ENCODE assay signal across 10 cellular contexts in genomic region chr22:42500836-42501179, GRCh38. TPM values are rescaled to one million over a fixed set of nuclear protein-coding genes. Genes with fewer than 3 reads are reported as not detected.
DNase-seq lines count a peak whose midpoint lies in the region; FAIRE-seq and TF ChIP-seq lines count a peak whose summit lies in the region.
"Had no signal": no experiment of that assay in that cellular context is flagged by ENCODE, and none has a peak within 500 bp of the region (broad histone marks: within the 10 kb centered on the region; RNA-seq: fewer than 3 reads in every experiment).

No MANE protein-coding gene starts in this region.

- H3K4me1 ChIP-seq in H9 (ENCODE audit: insufficient read depth, low read length) (no peaks in the 10 kb centered on the region), astrocyte (ENCODE audit: insufficient read depth, low read length) (no peaks in the 10 kb centered on the region), stomach smooth muscle (ENCODE audit: control insufficient read depth, insufficient read depth, low read length) (peaks cover 4% of the 10 kb centered on the region)

- H2BK120ac ChIP-seq in H9 (ENCODE audit: low read depth, low read length, poor library complexity, severe bottlenecking): no peak overlapping the region

- no peak overlapping the region for H3K23ac ChIP-seq in H9 (ENCODE audit: insufficient read length, low read depth, low read length)

- H3K27me3 Mint-ChIP-seq in H9 (ENCODE audit: low read depth) (peaks cover 3% of the 10 kb centered on the region; the same call in 1 of the 2 replicates), astrocyte (ENCODE audit: low read depth, unreplicated experiment) (peaks cover 4% of the 10 kb centered on the region), immature natural killer cell (ENCODE audit: low read depth in 3 of 3) (peaks cover 0 to 3% (median 0%) of the 10 kb centered on the region in 3 donors)

- no peak overlapping the region for H2BK5ac ChIP-seq in H9 (ENCODE audit: insufficient read length, low read length)

- no peak overlapping the region for H2BK15ac ChIP-seq in H9 (ENCODE audit: low read depth, low read length)

- no peak overlapping the region for H4K5ac ChIP-seq in H9 (ENCODE audit: insufficient read length, low read depth, low read length)

- no peaks in the 10 kb centered on the region for H3K79me1 ChIP-seq in H9 (ENCODE audit: insufficient read depth, low read depth, low read length, poor library complexity, severe bottlenecking)

- no peak for FAIRE-seq in astrocyte (lab: Jason Lieb, UNC)

- H3K36me3 ChIP-seq in astrocyte (ENCODE audit: insufficient read depth, low read length) (no peaks in the 10 kb centered on the region), stomach smooth muscle (ENCODE audit: control insufficient read depth in 2 of 2, insufficient read depth in 2 of 2, low read length in 2 of 2) (no peaks in the 10 kb centered on the region)
- H3K36me3 ChIP-seq: left lung had no signal

- DNase-seq in H9 (no peak), astrocyte (ENCODE audit: low read depth) (no peak), immature natural killer cell (no peak), SHP77 treated with DMSO at 0.1 percent for 48 hours (lab: John Stamatoyannopoulos, UW) (no peak), HCEC 1CT (no peak), NCI-H2081 (lab: John Stamatoyannopoulos, UW) (no peak)
- DNase-seq in stimulated activated CD4-positive, alpha-beta T cell treated with anti-CD3 and anti-CD28 coated beads, Interleukin-4, amount 100 ng/mL, for 4 hours: no peak
- DNase-seq: NCI-H524 had no signal

- H3K56ac ChIP-seq in H9 (ENCODE audit: insufficient read length, low read depth, low read length): no peak overlapping the region

- H3K9ac ChIP-seq in H9 (ENCODE audit: extremely low read depth, insufficient read length, low read length) (no peak overlapping the region), astrocyte (ENCODE audit: low read length) (no peak overlapping the region), stomach smooth muscle (ENCODE audit: low read length in 2 of 2) (no peak overlapping the region)

- H4K20me1 ChIP-seq in H9 (ENCODE audit: control insufficient read depth, insufficient read depth, insufficient read length): no peaks in the 10 kb centered on the region
- H4K20me1 ChIP-seq in astrocyte (ENCODE audit: insufficient read depth, low read length): no peaks in the 10 kb centered on the region

- H3K27ac ChIP-seq in H9 (ENCODE audit: insufficient read length, low read depth, low read length) (no peak overlapping the region), astrocyte (ENCODE audit: low read depth, low read length) (no peak overlapping the region), stomach smooth muscle (ENCODE audit: low read length) (no peak overlapping the region)
- H3K27ac ChIP-seq: left lung had no signal

- peaks cover 4% of the 10 kb centered on the region for H3K23me2 ChIP-seq in H9 (ENCODE audit: insufficient read length, low read depth, low read length, poor library complexity, severe bottlenecking)

- H3K4me3 Mint-ChIP-seq in H9 (no peak overlapping the region), astrocyte (ENCODE audit: unreplicated experiment) (no peak overlapping the region), immature natural killer cell (peak overlapping the region; percentile 21 to 76 (median 68))

- H3K79me2 ChIP-seq in H9 (ENCODE audit: insufficient read depth, low read length): no peaks in the 10 kb centered on the region
- H3K79me2 ChIP-seq in astrocyte (ENCODE audit: insufficient read depth, low read length): no peaks in the 10 kb centered on the region

- H4K8ac ChIP-seq in H9 (replicated peaks; ENCODE audit: insufficient read length, low read depth, low read length): no peak overlapping the region

- no peak overlapping the region for H2AFZ ChIP-seq in H9 (ENCODE audit: low read length)
- H2AFZ ChIP-seq in astrocyte (ENCODE audit: low read depth, low read length): peak overlapping the region; percentile 66

- H3K36me3 Mint-ChIP-seq in H9 (ENCODE audit: insufficient read depth in 1 of 3, low read depth in 3 of 3): no peaks in the 10 kb centered on the region; a peak in 1 of 7 replicates
- no peaks in the 10 kb centered on the region for H3K36me3 Mint-ChIP-seq in astrocyte (ENCODE audit: low read depth, unreplicated experiment)
- no peaks in the 10 kb centered on the region for H3K36me3 Mint-ChIP-seq in immature natural killer cell

- peaks cover 0 to 3% of the 10 kb centered on the region in 2 experiments; a peak in 1 of 5 replicates for H3K9me3 Mint-ChIP-seq in H9
- H3K9me3 Mint-ChIP-seq in astrocyte (ENCODE audit: unreplicated experiment): no peaks in the 10 kb centered on the region
- peaks cover 0 to 1% (median 0%) of the 10 kb centered on the region in 6 donors for H3K9me3 Mint-ChIP-seq in immature natural killer cell

- no peak overlapping the region for H2BK12ac ChIP-seq in H9 (ENCODE audit: insufficient read length, low read depth, low read length)

- no peak overlapping the region for H3T11ph ChIP-seq in H9 (ENCODE audit: low read length)

- H3K9me3 ChIP-seq in H9 (ENCODE audit: control insufficient read depth, low read depth, low read length) (no peaks in the 10 kb centered on the region), astrocyte (ENCODE audit: insufficient read depth, low read depth, low read length) (no peaks in the 10 kb centered on the region), stomach smooth muscle (ENCODE audit: control insufficient read depth in 2 of 2, low read length in 2 of 2) (no peaks in the 10 kb centered on the region)
- H3K9me3 ChIP-seq: left lung had no signal

- TF ChIP-seq CTCF in H9 (conservative IDR thresholded peaks at IDR 0.05): no peak
- no peak for TF ChIP-seq CTCF in astrocyte (IDR thresholded peaks at IDR 0.05; ENCODE audit: insufficient read depth, low read depth, low read length)

- H3K4ac ChIP-seq in H9 (ENCODE audit: low read depth, low read length): no peak overlapping the region

- WGBS in H9 (ENCODE audit: extremely low coverage, insufficient read length, low lambda C conversion rate): no CpG with 5 or more reads among the region's 26 CpGs

- peaks cover 14 to 27% of the 10 kb centered on the region in 2 experiments for H3K4me1 Mint-ChIP-seq in H9
- no peaks in the 10 kb centered on the region for H3K4me1 Mint-ChIP-seq in astrocyte (ENCODE audit: low read depth, unreplicated experiment)
- H3K4me1 Mint-ChIP-seq in immature natural killer cell: peaks cover 0 to 6% of the 10 kb centered on the region in 2 donors

- H2AK5ac ChIP-seq in H9 (ENCODE audit: insufficient read length, low read length): no peak overlapping the region

- no peak overlapping the region for H4K91ac ChIP-seq in H9 (ENCODE audit: insufficient read length, low read depth, low read length)

- H3K18ac ChIP-seq in H9 (ENCODE audit: insufficient read length, low read depth, low read length): no peak overlapping the region

- H3K27ac Mint-ChIP-seq in H9 (no peak overlapping the region), astrocyte (ENCODE audit: unreplicated experiment) (no peak overlapping the region), immature natural killer cell (no peak overlapping the region)

- peak overlapping the region; percentile 56 for H3K4me2 ChIP-seq in H9 (ENCODE audit: insufficient read depth, insufficient read length, low read length)
- peak overlapping the region; percentile 78 for H3K4me2 ChIP-seq in astrocyte (ENCODE audit: low read length)

- H3K14ac ChIP-seq in H9 (ENCODE audit: insufficient read depth, low read length): no peak overlapping the region; the same call in 1 of the 2 replicates

- no peak overlapping the region for H2BK20ac ChIP-seq in H9 (ENCODE audit: low read depth, low read length, poor library complexity, severe bottlenecking)

- H3K27me3 ChIP-seq in H9 (ENCODE audit: insufficient read depth, low read length) (no peaks in the 10 kb centered on the region), astrocyte (ENCODE audit: insufficient read depth, low read length) (no peaks in the 10 kb centered on the region), stomach smooth muscle (ENCODE audit: control insufficient read depth in 1 of 2, insufficient read depth in 2 of 2, low read length in 2 of 2) (no peaks in the 10 kb centered on the region)
- H3K27me3 ChIP-seq: left lung had no signal

- H3K4me3 ChIP-seq in astrocyte (ENCODE audit: insufficient read depth, low read depth, low read length) (peak overlapping the region; percentile 28), stomach smooth muscle (ENCODE audit: low read length in 2 of 2) (peak overlapping the region; percentile 53 to 67)

RNA-seq across cellular contexts. Expression of gene RRP7A, which starts 18.8 kb away (rescaled TPM):
- total RNA-seq in H9 (2021) (99.3 and 101 TPM in 2 replicates), astrocyte (54.9 TPM in 2 replicates)
- 10 to 100 TPM; 54.3 to 78.2 (median 62.3) TPM for polyA plus RNA-seq in immature natural killer cell

RNA-seq across cellular contexts. Expression of gene SERHL2, which starts 52.9 kb away (rescaled TPM):
- total RNA-seq in H9 (2021) (1.0 and 2.7 TPM in 2 replicates), astrocyte (1.2 and 2.2 TPM in 2 replicates)
- 1 to 10 TPM in 1 of 3 donors, not detected in 2; 1.9 TPM for polyA plus RNA-seq in immature natural killer cell

Comparison
In these comparisons a context has a peak if more than half of its experiments do, and no peak if none do; other contexts are left out.
1. H3K4me3 Mint-ChIP-seq: peak in immature natural killer cell (5 of 5); none in H9 (0 of 2) and astrocyte (single experiment).